9 cellular contexts compared by ENCODE assay signal in genomic region chr9:13278023-13278367, GRCh38. TPM values are rescaled to one million over a fixed set of nuclear protein-coding genes. Genes with fewer than 3 reads are reported as not detected.
A peak's percentile ranks its signal among the peaks of the same experiment; 100 is the strongest.
DNase-seq lines count a peak whose midpoint lies in the region; ATAC-seq and TF ChIP-seq lines count a peak whose summit lies in the region.
"Had no signal": no experiment of that assay in that cellular context is flagged by ENCODE, and none has a peak within 500 bp of the region (broad histone marks: within the 10 kb centered on the region; RNA-seq: fewer than 3 reads in every experiment).

No MANE protein-coding gene starts in this region.

- peak overlapping the region; percentile 93 for H3K4me3 Mint-ChIP-seq in chondrocyte (ENCODE audit: unreplicated experiment)
- H3K4me3 Mint-ChIP-seq: activated naive CD4-positive, alpha-beta T cell treated with anti-CD3 and anti-CD28 coated beads, Interleukin-2, amount 50 U/mL, for 24 hours had no signal

- no peak for TF ChIP-seq CTCF in chondrocyte (IDR thresholded peaks at IDR 0.05)
- TF ChIP-seq CTCF in lower leg skin (IDR thresholded peaks at IDR 0.05), result no peak
- TF ChIP-seq CTCF in thoracic aorta (IDR thresholded peaks at IDR 0.05), result no peak

- no peak for ATAC-seq in thoracic aorta (ENCODE audit: insufficient number of reproducible peaks, low FRiP score, low read depth)
- no peak for ATAC-seq in HG03097 (IDR thresholded peaks at IDR 0.05; ENCODE audit: low FRiP score, unreplicated experiment)

- intact Hi-C loops in lower leg skin (cut with DNase I; ENCODE audit: low total_unique reads), result no loop called here

- H3K9me3 ChIP-seq in thoracic aorta, result no peaks in the 10 kb centered on the region
- H3K9me3 ChIP-seq: neutrophil had no signal

- H3K4me1 Mint-ChIP-seq in chondrocyte (ENCODE audit: low read depth), result peaks cover 61% of the 10 kb centered on the region
- H3K4me1 Mint-ChIP-seq: activated naive CD4-positive, alpha-beta T cell treated with anti-CD3 and anti-CD28 coated beads, Interleukin-2, amount 50 U/mL, for 24 hours had no signal

- H3K9me3 Mint-ChIP-seq in chondrocyte (ENCODE audit: low read depth), result peaks cover 6% of the 10 kb centered on the region

- no peaks in the 10 kb centered on the region for H3K36me3 Mint-ChIP-seq in chondrocyte (ENCODE audit: low read depth)

- H3K36me3 ChIP-seq in thoracic aorta, result no peaks in the 10 kb centered on the region
- H3K36me3 ChIP-seq: neutrophil had no signal

- 38 to 47% methylated on average over 10 of the region's 10 CpGs for WGBS in lower leg skin, 2 donors

- peak overlapping the region; percentile 98 for H3K27ac Mint-ChIP-seq in chondrocyte (ENCODE audit: unreplicated experiment)
- H3K27ac Mint-ChIP-seq: activated naive CD4-positive, alpha-beta T cell treated with anti-CD3 and anti-CD28 coated beads, Interleukin-2, amount 50 U/mL, for 24 hours had no signal

- no peaks in the 10 kb centered on the region for H3K27me3 ChIP-seq in thoracic aorta (replicated peaks; ENCODE audit: insufficient read depth)

- H3K27me3 Mint-ChIP-seq in chondrocyte (ENCODE audit: low read depth), result no peaks in the 10 kb centered on the region

- H3K4me1 ChIP-seq in thoracic aorta (ENCODE audit: control insufficient read depth in 1 of 2, low read depth in 2 of 2), result peaks cover 20 to 39% of the 10 kb centered on the region in 2 donors

- DNase-seq in NCI-H2227 (lab: John Stamatoyannopoulos, UW; ENCODE audit: unreplicated experiment) (peak; percentile 68), chondrocyte (ENCODE audit: low spot score) (no peak), lower leg skin (ENCODE audit: low spot score in 2 of 2) (no peak), thoracic aorta (ENCODE audit: low spot score) (no peak), NCI-H1048 (lab: John Stamatoyannopoulos, UW) (no peak), NCI-H524 treated with DMSO at 0.1 percent for 48 hours (lab: John Stamatoyannopoulos, UW) (no peak)

- TF ChIP-seq POLR2A in lower leg skin (IDR thresholded peaks at IDR 0.05), result no peak

- H3K27ac ChIP-seq in thoracic aorta, result peak overlapping the region; percentile 91 to 92
- H3K27ac ChIP-seq: neutrophil had no signal

- peak overlapping the region; percentile 48 for H3K4me3 ChIP-seq in lower leg skin (ENCODE audit: low read depth, poor library complexity, severe bottlenecking)
- H3K4me3 ChIP-seq in thoracic aorta, result peak overlapping the region; percentile 86

RNA-seq across cellular contexts. Expression of gene MPDZ, which starts 1.5 kb away (rescaled TPM):
- total RNA-seq in chondrocyte (42.5 to 60.4 TPM (median 46.9 TPM) in 3 replicates), lower leg skin (10 to 100 TPM in 2 of 4 donors, 1 to 10 TPM in 2; 5.4 to 11.4 (median 10.2) TPM), thoracic aorta (10 to 100 TPM; 61.2 to 81.2 TPM)
